ENCODE assay signal across 1 cellular context in genomic region chr2:233384017-233384416, GRCh38.
TF ChIP-seq lines count a peak whose summit lies in the region.

No MANE protein-coding gene starts in this region.

TF ChIP-seq in WTC11, 78 proteins besides CTCF, POLR2A, EP300 and RAD21 (continued from another document):
- TF ChIP-seq E2F5 (CRISPR knock-in tag; IDR thresholded peaks at IDR 0.05) = no peak
